ENCODE assay signal across 8 cellular contexts in genomic region chr10:117496616-117497028, GRCh38.
DNase-seq lines count a peak whose midpoint lies in the region; ATAC-seq and TF ChIP-seq lines count a peak whose summit lies in the region.

No MANE protein-coding gene starts in this region.

- peak; percentile 77 for ATAC-seq in HG02981 (IDR thresholded peaks at IDR 0.05; ENCODE audit: unreplicated experiment)

- H3K27ac ChIP-seq in VCaP, result no peak overlapping the region

- peak; percentile 87 for TF ChIP-seq CTCF in VCaP (conservative IDR thresholded peaks at IDR 0.05)

- DNase-seq in NCI-H2081 (lab: John Stamatoyannopoulos, UW) (peak; percentile 36 to 63), NCI-H2081 treated with DMSO at 0.1 percent for 48 hours (lab: John Stamatoyannopoulos, UW) (no peak), NCI-H2107 treated with DMSO at 0.1 percent for 48 hours (lab: John Stamatoyannopoulos, UW; ENCODE audit: unreplicated experiment) (peak; percentile 7), brain pericyte (ENCODE audit: low read depth, low spot score) (peak; percentile 44), iPS-NIHi7 (ENCODE audit: extremely low spot score) (peak; percentile 89)
- peak; percentile 69 for DNase-seq in stimulated activated CD4-positive, alpha-beta T cell treated with anti-CD3 and anti-CD28 coated beads, Interleukin-12 subunit alpha, Interleukin-12 subunit beta, amount 100 ng/mL, for 4 hours
